Comparison of ENCODE assay signal across 8 cellular contexts in the genomic region with DNA sequence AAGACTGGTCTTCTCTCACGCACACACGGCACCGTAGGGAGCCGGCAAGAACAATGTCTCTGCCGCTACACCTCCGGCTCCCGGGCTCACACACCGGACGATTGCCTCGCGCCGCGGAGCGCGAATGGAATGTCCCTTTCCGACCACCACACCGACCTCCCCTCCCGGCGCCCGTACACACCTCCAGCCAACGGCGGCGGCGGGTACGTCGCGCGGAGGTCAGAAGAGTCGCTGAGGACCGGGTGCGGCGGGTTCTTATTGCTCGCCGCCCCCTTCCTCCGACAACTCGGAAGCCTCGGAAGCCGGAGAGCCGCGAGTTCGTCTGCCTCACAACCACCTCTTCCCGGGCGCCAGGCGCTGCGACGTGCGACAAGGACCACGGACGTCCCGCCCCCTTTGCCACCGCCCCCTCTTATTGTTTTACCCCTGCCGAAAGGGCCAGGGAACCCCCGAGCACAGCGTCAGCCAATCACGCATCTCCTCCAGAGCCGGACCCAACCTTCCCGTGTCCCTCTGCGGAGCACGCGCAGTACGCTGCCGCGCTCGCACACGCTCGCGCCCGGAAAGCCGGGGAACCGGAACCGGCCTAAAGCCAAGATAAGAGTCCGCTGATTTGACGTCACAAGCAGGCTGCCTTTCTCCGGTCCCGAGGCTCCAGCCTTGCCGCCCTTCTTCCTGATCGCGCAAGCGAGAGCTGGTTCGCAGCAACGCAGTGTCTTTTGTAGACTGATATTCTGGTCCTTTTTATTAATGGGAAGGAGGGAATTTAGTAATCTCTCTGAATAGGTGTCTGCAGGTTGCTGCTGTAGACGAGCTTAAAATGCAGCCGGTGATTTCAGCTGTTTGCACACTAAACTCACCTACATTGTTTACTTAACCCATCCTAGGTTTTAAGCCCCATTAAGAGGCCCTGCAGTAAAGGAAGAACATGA. TPM values are rescaled to one million over a fixed set of nuclear protein-coding genes. Genes with fewer than 3 reads are reported as not detected.
A peak's percentile ranks its signal among the peaks of the same experiment; 100 is the strongest.
DNase-seq lines count a peak whose midpoint lies in the region; ATAC-seq and TF ChIP-seq lines count a peak whose summit lies in the region.

A gene (minus strand): TSS at position 385 of the 932 bp plus-strand sequence. CDS start 11,386 bp downstream, outside the sequence.

- TSS peak; percentile 94 for BruUV-seq in PC-3 (replicated peaks; lab: Mats Ljungman, UMichigan)

- no peaks in the 10 kb centered on the region for H3K36me3 ChIP-seq in PC-3 (ENCODE audit: low read depth, low read length)

- no peaks in the 10 kb centered on the region for H3K9me2 ChIP-seq in PC-3 (replicated peaks; ENCODE audit: low read length)

- H3K4me1 ChIP-seq in PC-3 (ENCODE audit: insufficient read depth, low read length) (peaks cover 20% of the 10 kb centered on the region), mononuclear cell (ENCODE audit: insufficient read depth, low read length) (peaks cover 34% of the 10 kb centered on the region)

- POLR2A ChIA-PET in PC-3 (lab: Charles Lee; ENCODE audit: unreplicated experiment), result interaction anchor here (2.7 kb wide), 1 partner anchor 51 kb away, joined by 15 read pairs; a partner anchor contains a TSS

- H4K20me1 ChIP-seq in PC-3 (ENCODE audit: low read length), result peaks cover 41% of the 10 kb centered on the region

- no peaks in the 10 kb centered on the region for H3K9me3 ChIP-seq in PC-3 (ENCODE audit: low read length)
- no peaks in the 10 kb centered on the region for H3K9me3 ChIP-seq in mononuclear cell (ENCODE audit: low read depth, low read length)

- TF ChIP-seq CTCF in PC-3 (conservative IDR thresholded peaks at IDR 0.05; ENCODE audit: low read depth, low read length) (no peak), epithelial cell of esophagus (IDR thresholded peaks at IDR 0.05; ENCODE audit: insufficient read depth, low read depth, low read length, missing control alignments) (no peak)

- H2AFZ ChIP-seq in PC-3 (ENCODE audit: low read length), result peak within 1 kb of the TSS; percentile 85

- peak; percentile 94 for ATAC-seq in GM21576 (IDR thresholded peaks at IDR 0.05; ENCODE audit: unreplicated experiment)
- peak; percentile 94 for ATAC-seq in PC-3

- peak within 1 kb of the TSS; percentile 94 for H3K9ac ChIP-seq in PC-3 (ENCODE audit: low read length)

- H3K79me2 ChIP-seq in PC-3 (ENCODE audit: low read length), result peaks cover 49% of the 10 kb centered on the region

- H3F3A ChIP-seq in PC-3 (ENCODE audit: low read length, unreplicated experiment), result peaks cover 5% of the 10 kb centered on the region

- intact Hi-C loops in PC-3 (cut with micrococcal nuclease), result loop anchor here (1.0 kb wide), 2 partner anchors 51 to 159 kb away; a partner anchor contains a TSS

- peak; percentile 72 for DNase-seq in DMS114 treated with DMSO at 0.1 percent for 48 hours (lab: John Stamatoyannopoulos, UW; ENCODE audit: unreplicated experiment)
- peak; percentile 96 for DNase-seq in PC-3
- DNase-seq in activated T-cell treated with anti-CD3 and anti-CD28 coated beads for 48 hours (ENCODE audit: low read depth), result peak; percentile 95
- DNase-seq in epithelial cell of esophagus (ENCODE audit: low read depth), result peak; percentile 98
- peak; percentile 93 to 95 for DNase-seq in stimulated activated CD8-positive, alpha-beta memory T cell treated with anti-CD3 and anti-CD28 coated beads, Interleukin-4, amount 100 ng/mL, for 1 hour (ENCODE audit: low read depth in 2 of 2, low spot score in 1 of 2)

- H3K4me2 ChIP-seq in PC-3 (ENCODE audit: low read length), result peak within 1 kb of the TSS; percentile 96

- H3K27me3 ChIP-seq in PC-3 (ENCODE audit: low read length) (no peaks in the 10 kb centered on the region), mononuclear cell (ENCODE audit: insufficient read depth, low read length) (no peaks in the 10 kb centered on the region)

- H3K4me3 ChIP-seq in PC-3 (ENCODE audit: low read length), result peak within 1 kb of the TSS; percentile 100
- peak within 1 kb of the TSS; percentile 97 for H3K4me3 ChIP-seq in epithelial cell of esophagus (ENCODE audit: low read length)
- H3K4me3 ChIP-seq in mononuclear cell (ENCODE audit: low read length), result peak within 1 kb of the TSS; percentile 97

- CTCF ChIA-PET in PC-3 (lab: Charles Lee), result interaction anchor here (1.0 kb wide), 1 partner anchor 51 kb away, joined by 8 read pairs; a partner anchor contains a TSS

- no peak; the same call in 1 of the 2 replicates for TF ChIP-seq EP300 in Ishikawa (IDR thresholded peaks at IDR 0.05; ENCODE audit: borderline replicate concordance)

- peak within 1 kb of the TSS; percentile 80 for H3K27ac ChIP-seq in PC-3 (ENCODE audit: low read length)

- TF ChIP-seq RAD21 in Ishikawa (IDR thresholded peaks at IDR 0.05; ENCODE audit: low read depth), result no peak

TF ChIP-seq in Ishikawa, 13 proteins besides CTCF, POLR2A, EP300 and RAD21:
- TF ChIP-seq CREB1 (IDR thresholded peaks at IDR 0.05; ENCODE audit: low read depth), result peak; percentile 53; the same call in 1 of the 2 replicates
- TF ChIP-seq, protein P1, sequence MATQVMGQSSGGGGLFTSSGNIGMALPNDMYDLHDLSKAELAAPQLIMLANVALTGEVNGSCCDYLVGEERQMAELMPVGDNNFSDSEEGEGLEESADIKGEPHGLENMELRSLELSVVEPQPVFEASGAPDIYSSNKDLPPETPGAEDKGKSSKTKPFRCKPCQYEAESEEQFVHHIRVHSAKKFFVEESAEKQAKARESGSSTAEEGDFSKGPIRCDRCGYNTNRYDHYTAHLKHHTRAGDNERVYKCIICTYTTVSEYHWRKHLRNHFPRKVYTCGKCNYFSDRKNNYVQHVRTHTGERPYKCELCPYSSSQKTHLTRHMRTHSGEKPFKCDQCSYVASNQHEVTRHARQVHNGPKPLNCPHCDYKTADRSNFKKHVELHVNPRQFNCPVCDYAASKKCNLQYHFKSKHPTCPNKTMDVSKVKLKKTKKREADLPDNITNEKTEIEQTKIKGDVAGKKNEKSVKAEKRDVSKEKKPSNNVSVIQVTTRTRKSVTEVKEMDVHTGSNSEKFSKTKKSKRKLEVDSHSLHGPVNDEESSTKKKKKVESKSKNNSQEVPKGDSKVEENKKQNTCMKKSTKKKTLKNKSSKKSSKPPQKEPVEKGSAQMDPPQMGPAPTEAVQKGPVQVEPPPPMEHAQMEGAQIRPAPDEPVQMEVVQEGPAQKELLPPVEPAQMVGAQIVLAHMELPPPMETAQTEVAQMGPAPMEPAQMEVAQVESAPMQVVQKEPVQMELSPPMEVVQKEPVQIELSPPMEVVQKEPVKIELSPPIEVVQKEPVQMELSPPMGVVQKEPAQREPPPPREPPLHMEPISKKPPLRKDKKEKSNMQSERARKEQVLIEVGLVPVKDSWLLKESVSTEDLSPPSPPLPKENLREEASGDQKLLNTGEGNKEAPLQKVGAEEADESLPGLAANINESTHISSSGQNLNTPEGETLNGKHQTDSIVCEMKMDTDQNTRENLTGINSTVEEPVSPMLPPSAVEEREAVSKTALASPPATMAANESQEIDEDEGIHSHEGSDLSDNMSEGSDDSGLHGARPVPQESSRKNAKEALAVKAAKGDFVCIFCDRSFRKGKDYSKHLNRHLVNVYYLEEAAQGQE (IDR thresholded peaks at IDR 0.05; ENCODE audit: low read depth), result no peak
- TF ChIP-seq TAF1 (IDR thresholded peaks at IDR 0.05; ENCODE audit: low read depth), result peak; percentile 85
- TF ChIP-seq EGR1 (IDR thresholded peaks at IDR 0.05), result peak; percentile 79
- peak; percentile 60; the same call in 1 of the 2 replicates for TF ChIP-seq NFIC (IDR thresholded peaks at IDR 0.05)
- TF ChIP-seq, protein P2, sequence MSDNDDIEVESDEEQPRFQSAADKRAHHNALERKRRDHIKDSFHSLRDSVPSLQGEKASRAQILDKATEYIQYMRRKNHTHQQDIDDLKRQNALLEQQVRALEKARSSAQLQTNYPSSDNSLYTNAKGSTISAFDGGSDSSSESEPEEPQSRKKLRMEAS (IDR thresholded peaks at IDR 0.05), result peak; percentile 95
- 0 out of 2 replicates have a peak, but pooled peaks have one; percentile 47 for TF ChIP-seq TCF12 (IDR thresholded peaks at IDR 0.05; ENCODE audit: low read depth)
- TF ChIP-seq, protein P3, sequence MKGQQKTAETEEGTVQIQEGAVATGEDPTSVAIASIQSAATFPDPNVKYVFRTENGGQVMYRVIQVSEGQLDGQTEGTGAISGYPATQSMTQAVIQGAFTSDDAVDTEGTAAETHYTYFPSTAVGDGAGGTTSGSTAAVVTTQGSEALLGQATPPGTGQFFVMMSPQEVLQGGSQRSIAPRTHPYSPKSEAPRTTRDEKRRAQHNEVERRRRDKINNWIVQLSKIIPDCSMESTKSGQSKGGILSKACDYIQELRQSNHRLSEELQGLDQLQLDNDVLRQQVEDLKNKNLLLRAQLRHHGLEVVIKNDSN (IDR thresholded peaks at IDR 0.05), result no peak; the same call in 1 of the 2 replicates

RNA-seq across cellular contexts. Expression of the gene that starts here (rescaled TPM):
- total RNA-seq in PC-3 (2014; rRNA removed) (63.2 and 68.7 TPM in 2 replicates), mononuclear cell (228 TPM)

Comparison
In these comparisons a context has a peak if more than half of its experiments do, and no peak if none do; other contexts are left out.
1. Peak in every context shown above with its lines: DNase-seq, ATAC-seq, H3K4me3 ChIP-seq and H3K27ac ChIP-seq.